In genomic region chr1:41695118-41695517, GRCh38 we compare ENCODE assay signal across 11 cellular contexts.
DNase-seq lines count a peak whose midpoint lies in the region; ATAC-seq and TF ChIP-seq lines count a peak whose summit lies in the region.
"Had no signal": no experiment of that assay in that cellular context is flagged by ENCODE, and none has a peak within 500 bp of the region (broad histone marks: within the 10 kb centered on the region; RNA-seq: fewer than 3 reads in every experiment).

No MANE protein-coding gene starts in this region.

- intact Hi-C loops in psoas muscle (cut with DNase I), result no loop called here

- H3K27me3 ChIP-seq in foreskin keratinocyte (no peaks in the 10 kb centered on the region), psoas muscle (ENCODE audit: insufficient read depth in 3 of 3, low read length in 2 of 3) (no peaks in the 10 kb centered on the region)
- H3K27me3 ChIP-seq: dorsolateral prefrontal cortex had no signal

- no peaks in the 10 kb centered on the region for H3K36me3 ChIP-seq in psoas muscle (ENCODE audit: insufficient read depth in 1 of 2, low read depth in 1 of 2)

- TF ChIP-seq CTCF in foreskin keratinocyte (conservative IDR thresholded peaks at IDR 0.05) (no peak), psoas muscle (IDR thresholded peaks at IDR 0.05) (no peak)

- no peaks in the 10 kb centered on the region for H3K4me1 ChIP-seq in foreskin keratinocyte
- H3K4me1 ChIP-seq in psoas muscle, result no peaks in the 10 kb centered on the region

- no peak overlapping the region for H3K27ac ChIP-seq in foreskin keratinocyte
- no peak overlapping the region for H3K27ac ChIP-seq in psoas muscle
- H3K27ac ChIP-seq: dorsolateral prefrontal cortex had no signal

- no peak overlapping the region for H3K4me3 ChIP-seq in psoas muscle
- H3K4me3 ChIP-seq: dorsolateral prefrontal cortex had no signal

- DNase-seq in GDM1 (lab: John Stamatoyannopoulos, UW) (peak; percentile 41), NCI-H2107 treated with DMSO at 0.1 percent for 48 hours (lab: John Stamatoyannopoulos, UW; ENCODE audit: unreplicated experiment) (peak; percentile 53), foreskin keratinocyte (peak in 1 of 2 donors; percentile 15), psoas muscle (no peak), SKM-1 (lab: John Stamatoyannopoulos, UW; ENCODE audit: unreplicated experiment) (no peak), NOMO-1 (lab: John Stamatoyannopoulos, UW; ENCODE audit: unreplicated experiment in 2 of 2) (no peak), NCI-H1417 (lab: John Stamatoyannopoulos, UW) (no peak)
- no peak for DNase-seq in stimulated activated naive CD4-positive, alpha-beta T cell (lab: John Stamatoyannopoulos, UW)
- DNase-seq: activated naive CD4-positive, alpha-beta T cell treated with anti-CD3 and anti-CD28 coated beads for 36 hours; SHP77 had no signal

- H3K9me3 ChIP-seq in psoas muscle, result no peaks in the 10 kb centered on the region

- ATAC-seq in foreskin keratinocyte (peak; percentile 26), psoas muscle (peak in 3 of 4 donors; percentile 25 to 45 (median 33))

- WGBS in psoas muscle, 3 donors, result 88 to 96% (median 95%) methylated on average over 2 of the region's 2 CpGs

Comparison
In these comparisons a context has a peak if more than half of its experiments do, and no peak if none do; other contexts are left out.
1. DNase-seq: peak in GDM1 (single experiment) and NCI-H2107 treated with DMSO at 0.1 percent for 48 hours (single experiment); none in psoas muscle (0 of 2), SKM-1 (single experiment), NOMO-1 (0 of 2), stimulated activated naive CD4-positive, alpha-beta T cell (0 of 6) and NCI-H1417 (0 of 3).